Comparison of ENCODE assay signal across 26 cellular contexts in the genomic region with DNA sequence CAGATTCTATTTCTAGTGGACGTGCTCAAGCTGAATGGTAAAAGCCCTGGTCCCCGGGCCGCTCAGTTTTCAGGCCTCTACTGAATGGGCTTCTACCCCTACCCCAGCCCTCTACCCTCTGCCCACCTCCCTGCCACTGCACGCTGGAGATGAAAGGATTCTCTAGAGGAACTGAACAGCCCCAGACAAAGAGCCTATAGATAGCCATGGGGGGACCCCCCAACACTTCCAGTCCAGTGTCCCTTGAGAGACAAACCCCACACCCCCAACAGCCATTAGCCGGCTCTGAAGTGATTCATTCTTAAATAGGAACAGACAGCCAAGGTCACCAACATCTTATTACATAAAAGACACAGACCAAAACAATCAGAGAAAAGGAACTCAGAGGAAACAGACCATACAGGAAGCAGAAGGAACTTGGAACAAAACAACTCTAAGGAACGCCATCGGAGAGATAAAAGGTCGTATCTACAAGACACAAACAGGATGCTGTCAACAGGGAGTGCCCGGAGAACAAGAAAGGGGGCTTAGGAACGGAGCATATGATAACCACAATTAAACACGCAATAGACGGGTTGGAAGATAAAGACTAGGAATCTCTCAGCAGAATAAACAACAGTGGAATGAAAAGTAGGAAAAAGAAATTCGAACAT. TPM values are rescaled to one million over a fixed set of nuclear protein-coding genes. Genes with fewer than 3 reads are reported as not detected.
DNase-seq lines count a peak whose midpoint lies in the region; ATAC-seq and TF ChIP-seq lines count a peak whose summit lies in the region.
"Had no signal": no experiment of that assay in that cellular context is flagged by ENCODE, and none has a peak within 500 bp of the region (broad histone marks: within the 10 kb centered on the region; RNA-seq: fewer than 3 reads in every experiment).

No MANE protein-coding gene starts in this region.

- intact Hi-C loops in adrenal gland (cut with DNase I): no loop called here
- intact Hi-C loops in spleen (cut with DNase I; ENCODE audit: low total_unique reads): no loop called here

- H3K9me3 ChIP-seq in adrenal gland (replicated peaks in 1 of 3): no peaks in the 10 kb centered on the region
- no peaks in the 10 kb centered on the region for H3K9me3 ChIP-seq in spleen
- H3K9me3 ChIP-seq: MG63, SK-N-SH, uterus had no signal

- peak overlapping the region in 2 of 5 donors; percentile 38 to 39 for H3K27ac ChIP-seq in adrenal gland
- H3K27ac ChIP-seq in spleen: no peak overlapping the region
- H3K27ac ChIP-seq: heart right ventricle, neural progenitor cell, uterus had no signal

- ATAC-seq in GM21786 (IDR thresholded peaks at IDR 0.05; ENCODE audit: unreplicated experiment): peak; percentile 74
- ATAC-seq in HG03469 (IDR thresholded peaks at IDR 0.05; ENCODE audit: unreplicated experiment): no peak
- ATAC-seq in GM18861 (IDR thresholded peaks at IDR 0.05; ENCODE audit: unreplicated experiment): no peak
- ATAC-seq: left ventricle myocardium superior; stimulated activated effector memory CD8-positive, alpha-beta T cell treated with anti-CD3 and anti-CD28 coated beads, Interleukin-12 subunit alpha, Interleukin-12 subunit beta, amount 100 ng/mL, for 72 hours had no signal

- TF ChIP-seq POLR2A in adrenal gland (IDR thresholded peaks at IDR 0.05) (no peak), spleen (IDR thresholded peaks at IDR 0.05) (no peak)

- H3K4me1 ChIP-seq in adrenal gland (replicated peaks in 1 of 2) (peaks cover 9% of the 10 kb centered on the region in 2 donors), spleen (no peaks in the 10 kb centered on the region)
- H3K4me1 ChIP-seq: heart right ventricle, uterus had no signal

- 28 to 33% (median 30%) methylated on average over 13 of the region's 13 CpGs for WGBS in adrenal gland, 4 donors
- WGBS in spleen, 5 donors: 30 to 41% (median 38%) methylated on average over 13 of the region's 13 CpGs

- DNase-seq in adrenal gland (peak in 4 of 7 donors; percentile 28 to 62 (median 37)), iris pigment epithelial cell (ENCODE audit: low read depth) (peak; percentile 42), spleen (peak; percentile 16), NCI-H1694 (lab: John Stamatoyannopoulos, UW) (no peak)
- DNase-seq: activated B cell treated with CpG ODN at 0.5 μM for 24 hours; activated CD4-positive, alpha-beta memory T cell treated with anti-CD3 and anti-CD28 coated beads for 36 hours; EL; foreskin fibroblast; heart right ventricle; left ventricle myocardium superior; MG63; NCI-H2081 treated with DMSO at 0.1 percent for 48 hours; NCI-H774; SK-N-SH; small intestine; stimulated activated CD4-positive, alpha-beta T cell treated with anti-CD3 and anti-CD28 coated beads, Interleukin-2, amount 100 ng/mL, for 48 hours; substantia nigra; uterus had no signal

- TF ChIP-seq CTCF in adrenal gland (IDR thresholded peaks at IDR 0.05): no peak
- no peak for TF ChIP-seq CTCF in spleen (IDR thresholded peaks at IDR 0.05 in 8 of 11, conservative IDR thresholded peaks at IDR 0.05 in 3 of 11)

- H3K36me3 ChIP-seq in adrenal gland (replicated peaks in 1 of 2) (no peaks in the 10 kb centered on the region), spleen (no peaks in the 10 kb centered on the region)
- H3K36me3 ChIP-seq: heart right ventricle, MG63, neural progenitor cell, uterus had no signal

- H3K27me3 ChIP-seq in adrenal gland: no peaks in the 10 kb centered on the region
- H3K27me3 ChIP-seq in spleen (replicated peaks in 1 of 7): peaks cover 0 to 60% (median 0%) of the 10 kb centered on the region in 7 donors
- H3K27me3 ChIP-seq: MG63, neural progenitor cell, uterus had no signal

- H3K4me3 ChIP-seq in adrenal gland (no peak overlapping the region), spleen (no peak overlapping the region)
- H3K4me3 ChIP-seq: heart right ventricle, MG63, neural progenitor cell, uterus had no signal

RNA-seq across cellular contexts. Expression of a gene that starts 23.5 kb away (rescaled TPM):
- total RNA-seq in adrenal gland: 10 to 100 TPM; 11.3 to 31.8 (median 18.7) TPM
- 1 to 10 TPM; 6.9 to 8.5 (median 7.2) TPM for polyA plus RNA-seq in adrenal gland
- 10 to 100 TPM; 24.1 to 53.2 (median 35.9) TPM for total RNA-seq in spleen
- polyA plus RNA-seq in spleen: 10 to 100 TPM in 2 of 3 donors, 1 to 10 TPM in 1; 5.9 to 16.5 (median 12.4) TPM
- total RNA-seq: activated CD4-positive, alpha-beta memory T cell treated with anti-CD3 and anti-CD28 coated beads for 36 hours; mononuclear cell; T-helper 2 cell treated with Interferon-gamma antibody and Interleukin-4, amounts not matched to agents 100 ng/mL and 5 ng/mL, for 36 hours had no signal
- polyA plus RNA-seq: CD14-positive monocyte had no signal
